Comparison of ENCODE assay signal across 17 cellular contexts in the genomic region with DNA sequence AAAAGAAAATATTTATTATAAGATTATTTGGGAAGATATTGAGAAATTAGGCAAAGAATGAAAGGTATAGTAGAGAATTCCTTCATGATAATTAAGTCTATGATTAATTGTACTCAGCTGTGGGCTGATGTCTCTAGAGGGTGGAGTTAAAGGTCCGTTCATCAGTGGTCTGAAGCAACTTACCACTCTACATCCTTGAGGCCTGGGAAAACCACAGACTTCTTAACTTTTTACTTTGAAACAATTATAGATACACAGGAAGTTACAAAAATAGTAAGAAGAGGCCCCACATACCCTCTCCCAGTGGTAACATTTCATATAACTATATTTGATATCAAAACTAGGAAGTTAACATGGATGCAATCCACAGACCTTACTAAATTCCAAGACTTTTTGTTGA.
DNase-seq lines count a peak whose midpoint lies in the region; TF ChIP-seq lines count a peak whose summit lies in the region.
"Had no signal": no experiment of that assay in that cellular context is flagged by ENCODE, and none has a peak within 500 bp of the region (broad histone marks: within the 10 kb centered on the region; RNA-seq: fewer than 3 reads in every experiment).

No MANE protein-coding gene starts in this region.

- peak overlapping the region; percentile 56 for H3K4me3 ChIP-seq in Loucy (ENCODE audit: low read length, poor library complexity, severe bottlenecking)
- H3K4me3 ChIP-seq in sigmoid colon: no peak overlapping the region
- H3K4me3 ChIP-seq: HAP-1 had no signal

- intact Hi-C loops in sigmoid colon (cut with DNase I): no loop called here

- H3K27ac Mint-ChIP-seq in immature natural killer cell: peak overlapping the region in 3 of 6 donors; percentile 2 to 21 (median 19)
- H3K27ac Mint-ChIP-seq: CD4-positive, CD25-positive, alpha-beta regulatory T cell; T-helper 1 cell treated with Interleukin-12 subunit alpha and Interleukin-12 subunit beta and Interleukin-4 antibody, amounts not matched to agents 30 μg/mL and 1 μg/mL, for 36 hours had no signal

- H3K4me3 Mint-ChIP-seq in immature natural killer cell: peak overlapping the region; percentile 19 to 73 (median 58)
- H3K4me3 Mint-ChIP-seq: CD4-positive, CD25-positive, alpha-beta regulatory T cell; T-helper 1 cell treated with Interleukin-12 subunit alpha and Interleukin-12 subunit beta and Interleukin-4 antibody, amounts not matched to agents 30 μg/mL and 1 μg/mL, for 36 hours had no signal

- no peak overlapping the region for H2AFZ ChIP-seq in Loucy (ENCODE audit: low read length)

- peaks cover 0 to 4% (median 0%) of the 10 kb centered on the region in 3 donors for H3K36me3 Mint-ChIP-seq in immature natural killer cell
- H3K36me3 Mint-ChIP-seq: CD4-positive, CD25-positive, alpha-beta regulatory T cell had no signal

- H3K9me3 ChIP-seq in Loucy (ENCODE audit: insufficient read depth, low read depth, low read length) (no peaks in the 10 kb centered on the region), sigmoid colon (no peaks in the 10 kb centered on the region)
- H3K9me3 ChIP-seq: Caco-2, HAP-1, SK-N-SH had no signal

- TF ChIP-seq CTCF in Loucy (conservative IDR thresholded peaks at IDR 0.05; ENCODE audit: low read length): no peak
- no peak for TF ChIP-seq CTCF in sigmoid colon (IDR thresholded peaks at IDR 0.05)

- DNase-seq in GF-D8 (lab: John Stamatoyannopoulos, UW) (peak; percentile 38), NOMO-1 (lab: John Stamatoyannopoulos, UW; ENCODE audit: unreplicated experiment in 2 of 2) (peak; percentile 57 to 91), immature natural killer cell (peak; percentile 8 to 19 (median 12)), nucleus accumbens (lab: John Stamatoyannopoulos, UW) (no peak), sigmoid colon (no peak)
- DNase-seq in activated CD4-positive, alpha-beta T cell treated with anti-CD3 and anti-CD28 coated beads for 48 hours: no peak
- DNase-seq: AML-193; Caco-2; CD4-positive, CD25-positive, alpha-beta regulatory T cell; NCI-H1417; NCI-H1930; NCI-H526 treated with DMSO at 0.1 percent for 48 hours; SHP77; SK-N-SH had no signal

- no peaks in the 10 kb centered on the region for H3K9me3 Mint-ChIP-seq in immature natural killer cell
- H3K9me3 Mint-ChIP-seq: T-helper 1 cell treated with Interleukin-12 subunit alpha and Interleukin-12 subunit beta and Interleukin-4 antibody, amounts not matched to agents 30 μg/mL and 1 μg/mL, for 36 hours had no signal

- H3F3A ChIP-seq in Loucy (ENCODE audit: low read depth): no peaks in the 10 kb centered on the region

- H3K27me3 ChIP-seq in Loucy (ENCODE audit: insufficient read depth, low read length, poor library complexity, severe bottlenecking) (no peaks in the 10 kb centered on the region), sigmoid colon (peaks cover 0 to 15% (median 4%) of the 10 kb centered on the region in 3 donors)

- no peaks in the 10 kb centered on the region for H3K79me2 ChIP-seq in Loucy (ENCODE audit: insufficient read depth, low read length)

- peaks cover 43% of the 10 kb centered on the region for H3K4me1 ChIP-seq in Loucy (ENCODE audit: insufficient read depth, low read length, poor library complexity, severe bottlenecking)
- no peaks in the 10 kb centered on the region for H3K4me1 ChIP-seq in sigmoid colon
- H3K4me1 ChIP-seq: HAP-1 had no signal

- TF ChIP-seq POLR2A in sigmoid colon (IDR thresholded peaks at IDR 0.05): no peak

- peaks cover 25 to 28% of the 10 kb centered on the region in 2 donors for H3K4me1 Mint-ChIP-seq in immature natural killer cell
- H3K4me1 Mint-ChIP-seq: CD4-positive, CD25-positive, alpha-beta regulatory T cell had no signal

- H4K20me1 ChIP-seq in Loucy (ENCODE audit: insufficient read depth, low read length, poor library complexity, severe bottlenecking): no peaks in the 10 kb centered on the region

- TF ChIP-seq EP300 in sigmoid colon (IDR thresholded peaks at IDR 0.05): no peak

- H3K9ac ChIP-seq in Loucy (ENCODE audit: low read depth, low read length, poor library complexity, severe bottlenecking): peak overlapping the region; percentile 46
- H3K9ac ChIP-seq: SK-N-SH had no signal

- no peaks in the 10 kb centered on the region for H3K36me3 ChIP-seq in Loucy (ENCODE audit: insufficient read depth, low read length)
- no peaks in the 10 kb centered on the region for H3K36me3 ChIP-seq in sigmoid colon
- H3K36me3 ChIP-seq: HAP-1 had no signal

- WGBS in sigmoid colon, 2 donors: 32 to 74% methylated on average over 1 of the region's 1 CpG

- H3K27me3 Mint-ChIP-seq in immature natural killer cell (ENCODE audit: low read depth in 3 of 3): peaks cover 4 to 6% (median 5%) of the 10 kb centered on the region in 3 donors

- peak overlapping the region; percentile 80 for H3K4me2 ChIP-seq in Loucy (ENCODE audit: low read depth, low read length, poor library complexity, severe bottlenecking)
- H3K4me2 ChIP-seq: SK-N-SH had no signal

- no peak overlapping the region for H3K27ac ChIP-seq in sigmoid colon

- no peaks in the 10 kb centered on the region for H3K9me2 ChIP-seq in Loucy (replicated peaks; ENCODE audit: low read depth, low read length)
- H3K9me2 ChIP-seq: SK-N-SH had no signal

Comparison
In these comparisons a context has a peak if more than half of its experiments do, and no peak if none do; other contexts are left out.
1. DNase-seq: peak in GF-D8 (single experiment), NOMO-1 (2 of 2) and immature natural killer cell (3 of 3); none in activated CD4-positive, alpha-beta T cell treated with anti-CD3 and anti-CD28 coated beads for 48 hours (single experiment), nucleus accumbens (0 of 56) and sigmoid colon (single experiment).